Comparison of ENCODE assay signal across 8 cellular contexts in genomic region chr17:75516619-75517276, GRCh38. TPM values are rescaled to one million over a fixed set of nuclear protein-coding genes. Genes with fewer than 3 reads are reported as not detected.
DNase-seq lines count a peak whose midpoint lies in the region; ATAC-seq and TF ChIP-seq lines count a peak whose summit lies in the region.

No MANE protein-coding gene starts in this region.

- in situ Hi-C loops in astrocyte of the spinal cord (cut with HindIII; ENCODE audit: low sequenced_read_pairs), result no loop called here

- TF ChIP-seq CTCF in Peyer's patch (IDR thresholded peaks at IDR 0.05) (no peak), astrocyte of the spinal cord (IDR thresholded peaks at IDR 0.05; ENCODE audit: low read depth, low read length) (no peak)

- H3K36me3 ChIP-seq in Peyer's patch, result peaks cover 0 to 20% (median 0%) of the 10 kb centered on the region in 3 donors

- TF ChIP-seq POLR2A in Peyer's patch (IDR thresholded peaks at IDR 0.05), result no peak

- DNase-seq in NCI-H510A (lab: John Stamatoyannopoulos, UW) (peak; percentile 12), NCI-H510A treated with DMSO at 0.1 percent for 48 hours (lab: John Stamatoyannopoulos, UW) (no peak), Peyer's patch (peak in 2 of 3 donors; percentile 37 to 60), astrocyte of the spinal cord (ENCODE audit: low read depth, low spot score) (no peak), NCI-H2081 treated with DMSO at 0.1 percent for 48 hours (lab: John Stamatoyannopoulos, UW) (no peak)
- DNase-seq in stimulated activated naive CD4-positive, alpha-beta T cell (lab: John Stamatoyannopoulos, UW), result peak in 4 of 6 experiments; percentile 46 to 60 (median 49)

- H3K4me3 ChIP-seq in Peyer's patch (peak overlapping the region; percentile 86 to 94 (median 92)), astrocyte of the spinal cord (ENCODE audit: low read depth, low read length) (peak overlapping the region; percentile 66)

- ATAC-seq in HG02870 (IDR thresholded peaks at IDR 0.05; ENCODE audit: unreplicated experiment), result peak; percentile 18

- peaks cover 3 to 40% (median 23%) of the 10 kb centered on the region in 4 donors for H3K4me1 ChIP-seq in Peyer's patch

- H3K27me3 ChIP-seq in Peyer's patch (no peaks in the 10 kb centered on the region), layer of hippocampus (ENCODE audit: control insufficient read depth, insufficient read depth, low read length) (no peaks in the 10 kb centered on the region)

- peak overlapping the region; percentile 73 to 91 (median 86) for H3K27ac ChIP-seq in Peyer's patch
- H3K27ac ChIP-seq in layer of hippocampus (ENCODE audit: low read depth, low read length), result peak overlapping the region; percentile 46

- H3K9me3 ChIP-seq in Peyer's patch, result no peaks in the 10 kb centered on the region

RNA-seq across cellular contexts. Expression of gene TSEN54, which starts 0.4 kb away (rescaled TPM):
- total RNA-seq in Peyer's patch, result 10 to 100 TPM; 47.9 to 89.5 (median 80.0) TPM

RNA-seq across cellular contexts. Expression of gene CASKIN2, which starts 1.4 kb away (rescaled TPM):
- total RNA-seq in Peyer's patch, result 10 to 100 TPM; 12.4 to 24.0 (median 17.3) TPM

RNA-seq across cellular contexts. Expression of gene LLGL2, which starts 8.7 kb away (rescaled TPM):
- total RNA-seq in Peyer's patch, result 100 to 1,000 TPM; 221 to 563 (median 300) TPM

Comparison
In these comparisons a context has a peak if more than half of its experiments do, and no peak if none do; other contexts are left out.
1. DNase-seq: peak in NCI-H510A (single experiment), Peyer's patch (2 of 3) and stimulated activated naive CD4-positive, alpha-beta T cell (4 of 6); none in NCI-H510A treated with DMSO at 0.1 percent for 48 hours (single experiment), astrocyte of the spinal cord (single experiment) and NCI-H2081 treated with DMSO at 0.1 percent for 48 hours (single experiment).